8 cellular contexts compared by ENCODE assay signal in the genomic region with DNA sequence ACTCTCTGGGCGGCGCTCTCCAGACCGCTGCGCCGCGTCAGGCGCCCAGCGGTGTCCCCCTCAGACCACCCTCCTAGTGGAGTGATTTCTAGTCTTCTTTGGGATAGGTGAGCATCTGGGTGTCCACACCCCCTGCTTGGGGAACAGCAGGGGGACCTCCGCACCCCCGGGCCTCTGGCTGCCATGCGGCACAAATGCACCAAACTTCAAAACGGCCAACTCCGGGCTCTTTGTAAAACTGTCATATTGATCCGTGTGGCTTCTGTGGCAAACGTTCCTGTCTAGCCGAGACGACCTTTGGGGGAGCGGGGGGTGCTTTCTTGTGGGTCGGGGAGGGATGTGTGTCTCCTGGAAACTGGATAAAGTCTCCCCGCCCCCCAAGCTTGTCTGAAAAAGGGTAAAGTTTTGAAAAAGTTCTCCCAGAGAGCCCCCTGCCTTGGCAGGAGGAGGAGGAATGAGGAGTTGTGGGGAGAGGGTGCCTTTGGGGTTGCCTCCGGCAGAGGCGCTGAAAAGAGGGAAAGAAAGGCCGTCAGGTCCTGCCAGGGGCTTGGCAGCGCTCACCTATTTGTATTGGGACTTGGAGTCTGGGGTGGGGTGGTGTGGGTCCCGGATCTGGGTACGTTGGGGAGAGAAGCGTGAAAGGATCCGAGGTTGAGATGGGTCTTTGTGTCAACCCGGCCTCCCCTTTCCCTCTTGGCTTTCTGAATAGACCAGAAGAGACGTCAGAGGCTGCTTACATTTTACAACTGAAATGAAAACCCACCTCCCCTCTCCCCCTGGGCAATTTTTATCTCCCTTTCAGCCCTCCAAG. TPM values are rescaled to one million over a fixed set of nuclear protein-coding genes. Genes with fewer than 3 reads are reported as not detected.
DNase-seq lines count a peak whose midpoint lies in the region; ATAC-seq and TF ChIP-seq lines count a peak whose summit lies in the region.

No MANE protein-coding gene starts in this region.

- H2AK5ac ChIP-seq in mesenchymal stem cell (ENCODE audit: low read length, severe bottlenecking), result peak overlapping the region; percentile 98

- peaks cover 22% of the 10 kb centered on the region for H3K4me1 ChIP-seq in mesenchymal stem cell (ENCODE audit: control insufficient read depth, insufficient read depth, low read depth, low read length)

- peak overlapping the region; percentile 91 for H3K9ac ChIP-seq in mesenchymal stem cell (ENCODE audit: low read length)

- peak; percentile 5; the same call in 1 of the 2 replicates for TF ChIP-seq CTCF in LNCaP clone FGC (IDR thresholded peaks at IDR 0.05; ENCODE audit: control insufficient read depth, extremely low read depth, insufficient read depth)
- no peak for TF ChIP-seq CTCF in coronary artery (IDR thresholded peaks at IDR 0.05)

- H2BK120ac ChIP-seq in mesenchymal stem cell (ENCODE audit: low read depth, low read length), result peak overlapping the region; percentile 84

- peak overlapping the region; percentile 72 to 89 for H2BK12ac ChIP-seq in mesenchymal stem cell (ENCODE audit: low read length in 2 of 2)

- peak overlapping the region; percentile 78 to 86 for H3K27ac ChIP-seq in coronary artery
- peak overlapping the region; percentile 95 for H3K27ac ChIP-seq in mesenchymal stem cell (ENCODE audit: low read length, poor library complexity, severe bottlenecking)

- H2AFZ ChIP-seq in mesenchymal stem cell (ENCODE audit: low read depth, low read length), result no peak overlapping the region

- H3K4me3 ChIP-seq in LNCaP clone FGC (ENCODE audit: low read depth, low read length) (peak overlapping the region; percentile 77), coronary artery (peak overlapping the region; percentile 88), mesenchymal stem cell (ENCODE audit: insufficient read depth in 1 of 2, low read depth in 1 of 2, low read length in 2 of 2) (peak overlapping the region; percentile 70 to 94)

- H3K23ac ChIP-seq in mesenchymal stem cell (ENCODE audit: low read length in 2 of 2), result no peak overlapping the region

- peak overlapping the region in 1 of 2 experiments; percentile 73 for H3K14ac ChIP-seq in mesenchymal stem cell (ENCODE audit: low read length in 2 of 2)

- H4K91ac ChIP-seq in mesenchymal stem cell (ENCODE audit: low read length), result peak overlapping the region; percentile 32

- H3K18ac ChIP-seq in mesenchymal stem cell (ENCODE audit: low read depth in 1 of 2, low read length in 2 of 2), result peak overlapping the region; percentile 96

- peak overlapping the region; percentile 46 to 88 for H3K4ac ChIP-seq in mesenchymal stem cell (ENCODE audit: low read depth in 1 of 2, low read length in 2 of 2)

- H2BK5ac ChIP-seq in mesenchymal stem cell (ENCODE audit: low read depth, low read length, poor library complexity, severe bottlenecking), result peak overlapping the region; percentile 53

- peak overlapping the region; percentile 91 for H2BK15ac ChIP-seq in mesenchymal stem cell (ENCODE audit: low read depth, poor library complexity, severe bottlenecking)

- H4K8ac ChIP-seq in mesenchymal stem cell (ENCODE audit: low read length), result peak overlapping the region; percentile 12

- H3K9me3 ChIP-seq in mesenchymal stem cell (ENCODE audit: control insufficient read depth, low read length), result no peaks in the 10 kb centered on the region

- 1% methylated on average over 28 of the region's 30 CpGs for WGBS in mesenchymal stem cell

- peaks cover 18 to 23% of the 10 kb centered on the region in 2 experiments for H3K36me3 ChIP-seq in mesenchymal stem cell (ENCODE audit: control insufficient read depth in 1 of 2, insufficient read depth in 2 of 2, low read depth in 1 of 2, low read length in 2 of 2)

- DNase-seq in DMS79 treated with DMSO at 0.1 percent for 48 hours (lab: John Stamatoyannopoulos, UW), result peak; percentile 78
- DNase-seq in LNCaP clone FGC (ENCODE audit: low read depth), result no peak
- DNase-seq in activated CD4-positive, alpha-beta T cell treated with anti-CD3 and anti-CD28 coated beads for 1 hour, result peak; percentile 28
- peak; percentile 79 for DNase-seq in coronary artery (ENCODE audit: low spot score)
- peak; percentile 61 for DNase-seq in mesenchymal stem cell
- peak; percentile 44 for DNase-seq in stimulated activated naive CD4-positive, alpha-beta T cell treated with Interleukin-2 at 50 U/mL for 16 hours (lab: John Stamatoyannopoulos, UW)

- ATAC-seq in GM18870 (IDR thresholded peaks at IDR 0.05; ENCODE audit: unreplicated experiment) (no peak), GM18520 (IDR thresholded peaks at IDR 0.05; ENCODE audit: unreplicated experiment) (no peak)

- peak overlapping the region; percentile 94 for H3K4me2 ChIP-seq in mesenchymal stem cell (ENCODE audit: low read length, poor library complexity, severe bottlenecking)

- no peaks in the 10 kb centered on the region for H3K27me3 ChIP-seq in mesenchymal stem cell (ENCODE audit: control insufficient read depth in 1 of 2, insufficient read depth in 1 of 2, low read length in 2 of 2)

- peaks cover 13% of the 10 kb centered on the region for H3K79me1 ChIP-seq in mesenchymal stem cell (replicated peaks; ENCODE audit: low read length, poor library complexity, severe bottlenecking)

RNA-seq across cellular contexts. Expression of a gene that starts 2.2 kb away (rescaled TPM):
- polyA plus RNA-seq in mesenchymal stem cell (2013, experiment 1 of 2), result 56.3 TPM
- polyA plus RNA-seq in mesenchymal stem cell (2013, experiment 2 of 2), result 50.2 TPM

RNA-seq across cellular contexts. Expression of a gene that starts 28.6 kb away (rescaled TPM):
- polyA plus RNA-seq in mesenchymal stem cell (2013, experiment 1 of 2), result 7.9 TPM
- 8.0 TPM for polyA plus RNA-seq in mesenchymal stem cell (2013, experiment 2 of 2)

RNA-seq across cellular contexts. Expression of a gene that starts 29.1 kb away (rescaled TPM):
- 98.1 TPM for polyA plus RNA-seq in mesenchymal stem cell (2013, experiment 1 of 2)
- polyA plus RNA-seq in mesenchymal stem cell (2013, experiment 2 of 2), result 95.0 TPM

RNA-seq across cellular contexts. Expression of a gene that starts 29.7 kb away (rescaled TPM):
- polyA plus RNA-seq in mesenchymal stem cell (2013, experiment 1 of 2), result 0.39 TPM
- 0.38 TPM for polyA plus RNA-seq in mesenchymal stem cell (2013, experiment 2 of 2)

RNA-seq across cellular contexts. Expression of a gene that starts 31.6 kb away (rescaled TPM):
- polyA plus RNA-seq in mesenchymal stem cell (2013, experiment 1 of 2), result 79.2 TPM
- 76.9 TPM for polyA plus RNA-seq in mesenchymal stem cell (2013, experiment 2 of 2)
